18 cellular contexts compared by ENCODE assay signal in genomic region chr4:138666366-138666765, GRCh38.
A peak's percentile ranks its signal among the peaks of the same experiment; 100 is the strongest.
DNase-seq lines count a peak whose midpoint lies in the region; ATAC-seq and TF ChIP-seq lines count a peak whose summit lies in the region.
"Had no signal": no experiment of that assay in that cellular context is flagged by ENCODE, and none has a peak within 500 bp of the region (broad histone marks: within the 10 kb centered on the region; RNA-seq: fewer than 3 reads in every experiment).

No MANE protein-coding gene starts in this region.

- CTCF ChIA-PET in HEK293 (lab: Yijun Ruan, JAX), result no interaction called here

- H3K27ac ChIP-seq in DND-41 (ENCODE audit: low read length), result no peak overlapping the region
- no peak overlapping the region for H3K27ac ChIP-seq in HEK293 (ENCODE audit: extremely low read depth, low read depth, low read length)

- DNase-seq in DND-41, result peak; percentile 11
- DNase-seq in NCI-H69 (lab: John Stamatoyannopoulos, UW), result peak; percentile 77
- DNase-seq in kidney tubule cell (ENCODE audit: low spot score), result peak; percentile 52
- DNase-seq in cardiac septum (ENCODE audit: low spot score), result no peak
- no peak for DNase-seq in NCI-H510A treated with DMSO at 0.1 percent for 48 hours (lab: John Stamatoyannopoulos, UW)
- DNase-seq: ACHN, COR-L47, KG1, NCI-H1048, NCI-H187 treated with DMSO at 0.1 percent for 48 hours, NCI-H526, OCI-M1, RPMI8226, T-helper 17 cell had no signal

- TF ChIP-seq CTCF in DND-41 (IDR thresholded peaks at IDR 0.05; ENCODE audit: borderline replicate concordance, extremely low read depth, low read length, poor library complexity, severe bottlenecking) (no peak), HEK293 (tag by site-specific recombination; IDR thresholded peaks at IDR 0.05) (no peak)

- H4K20me1 ChIP-seq in DND-41 (ENCODE audit: insufficient read depth, low read length), result no peaks in the 10 kb centered on the region

- intact Hi-C loops in cardiac septum (cut with DNase I), result loop anchor here (10.0 kb wide), 1 partner anchor 102 kb away; no protein-coding TSS in a partner anchor

- no peaks in the 10 kb centered on the region for H3K79me2 ChIP-seq in DND-41 (ENCODE audit: insufficient read depth, low read length)

- no peak overlapping the region for H2AFZ ChIP-seq in DND-41 (ENCODE audit: low read depth, low read length)

- no peaks in the 10 kb centered on the region for H3K9me3 ChIP-seq in DND-41 (ENCODE audit: insufficient read depth, low read length, severe bottlenecking)
- H3K9me3 ChIP-seq in HEK293 (ENCODE audit: control insufficient read depth, insufficient read depth, low read depth, low read length), result no peaks in the 10 kb centered on the region

- POLR2A ChIA-PET in HEK293 (lab: Yijun Ruan, JAX), result no interaction called here

- ATAC-seq in DND-41 (ENCODE audit: insufficient read depth, low read depth) (peak; percentile 67), HG03095 (IDR thresholded peaks at IDR 0.05; ENCODE audit: unreplicated experiment) (no peak)
- ATAC-seq: GM23338, HCT116, T-helper 17 cell had no signal

- H3K36me3 ChIP-seq in DND-41 (ENCODE audit: insufficient read depth, low read length) (no peaks in the 10 kb centered on the region), HEK293 (ENCODE audit: control insufficient read depth in 2 of 2, insufficient read depth in 1 of 2, low read length in 2 of 2) (no peaks in the 10 kb centered on the region)

- no peaks in the 10 kb centered on the region for H3K27me3 ChIP-seq in DND-41 (ENCODE audit: insufficient read depth, low read length, poor library complexity)

- H3K9ac ChIP-seq in DND-41 (ENCODE audit: low read depth, low read length), result no peak overlapping the region

- H3K4me2 ChIP-seq in DND-41 (ENCODE audit: insufficient read depth, low read length), result no peak overlapping the region
- H3K4me2 ChIP-seq: GM23338 had no signal

- H3K4me1 ChIP-seq in DND-41 (ENCODE audit: insufficient read depth, low read length) (no peaks in the 10 kb centered on the region), HEK293 (ENCODE audit: control insufficient read depth, insufficient read depth, low read length) (no peaks in the 10 kb centered on the region)

- H3K4me3 ChIP-seq in DND-41 (ENCODE audit: low read depth in 1 of 2, low read length in 2 of 2) (no peak overlapping the region), HEK293 (ENCODE audit: low read depth, low read length) (no peak overlapping the region)
- H3K4me3 ChIP-seq: GM23338 had no signal

TF ChIP-seq in HEK293, 187 proteins besides CTCF, POLR2A, EP300 and RAD21:
- TF ChIP-seq ZNF521 (tag by site-specific recombination; IDR thresholded peaks at IDR 0.05) (no peak), SCRT2 (tag by site-specific recombination; IDR thresholded peaks at IDR 0.05) (peak; percentile 72), ZNF560 (tag by site-specific recombination; IDR thresholded peaks at IDR 0.05; ENCODE audit: borderline replicate concordance) (no peak)

Comparison
In these comparisons a context has a peak if more than half of its experiments do, and no peak if none do; other contexts are left out.
1. DNase-seq: peak in DND-41 (single experiment), NCI-H69 (single experiment) and kidney tubule cell (single experiment); none in cardiac septum (single experiment) and NCI-H510A treated with DMSO at 0.1 percent for 48 hours (single experiment).